In genomic region chr12:115752913-115753726, GRCh38 we compare ENCODE assay signal across 7 cellular contexts.
DNase-seq lines count a peak whose midpoint lies in the region; ATAC-seq and TF ChIP-seq lines count a peak whose summit lies in the region.

No MANE protein-coding gene starts in this region.

- no peaks in the 10 kb centered on the region for H3K79me2 ChIP-seq in neural cell (replicated peaks; ENCODE audit: insufficient read depth, low read length)

- TF ChIP-seq CTCF in RWPE2 (IDR thresholded peaks at IDR 0.05; ENCODE audit: poor library complexity, severe bottlenecking) (peak; percentile 90), neural cell (IDR thresholded peaks at IDR 0.05; ENCODE audit: poor library complexity, severe bottlenecking) (peak; percentile 90)

- TF ChIP-seq EP300 in neural cell (conservative IDR thresholded peaks at IDR 0.05; ENCODE audit: poor library complexity, severe bottlenecking) = no peak

- no peaks in the 10 kb centered on the region for H3F3A ChIP-seq in neural cell (ENCODE audit: insufficient read depth, low read length, poor library complexity, severe bottlenecking)

- peak; percentile 58 for DNase-seq in GM04504 (ENCODE audit: low read depth)
- peak; percentile 41 for DNase-seq in LHCN-M2 (ENCODE audit: low read depth)
- DNase-seq in RWPE2 (ENCODE audit: low spot score) = no peak
- DNase-seq in fibroblast of gingiva (ENCODE audit: low read depth) = peak; percentile 75
- DNase-seq in activated naive CD4-positive, alpha-beta T cell treated with Interleukin-2 at 50 U/mL for 16 hours = no peak

- no peak overlapping the region for H2AFZ ChIP-seq in neural cell (ENCODE audit: low read depth, low read length)

- H3K9me3 ChIP-seq in RWPE2 (ENCODE audit: severe bottlenecking) (no peaks in the 10 kb centered on the region), neural cell (ENCODE audit: low read length) (no peaks in the 10 kb centered on the region)

- no peaks in the 10 kb centered on the region for H3K9me2 ChIP-seq in neural cell (ENCODE audit: insufficient read depth, low read length)

- H4K20me1 ChIP-seq in neural cell (ENCODE audit: insufficient read depth) = no peaks in the 10 kb centered on the region

- peak; percentile 96 for TF ChIP-seq RAD21 in neural cell (conservative IDR thresholded peaks at IDR 0.05)

- H3K4me1 ChIP-seq in RWPE2 (ENCODE audit: insufficient read depth, poor library complexity, severe bottlenecking) = peaks cover 21% of the 10 kb centered on the region

- H3K4me3 ChIP-seq in RWPE2 (ENCODE audit: severe bottlenecking) = no peak overlapping the region
- H3K4me3 ChIP-seq in neural cell (ENCODE audit: low read length) = no peak overlapping the region

- H3K27me3 ChIP-seq in RWPE2 (ENCODE audit: insufficient read depth, poor library complexity, severe bottlenecking) (no peaks in the 10 kb centered on the region), neural cell (ENCODE audit: insufficient read depth, low read depth, low read length) (peaks cover 49% of the 10 kb centered on the region)

- H3K9ac ChIP-seq in neural cell (ENCODE audit: low read length) = no peak overlapping the region

- ATAC-seq in RWPE2 (ENCODE audit: low read depth) (peak; percentile 89), GM18502 (IDR thresholded peaks at IDR 0.05; ENCODE audit: poor library complexity, unreplicated experiment) (no peak)

- no peak overlapping the region for H3K4me2 ChIP-seq in neural cell (ENCODE audit: low read length)

- H3K36me3 ChIP-seq in RWPE2 (ENCODE audit: low read depth) (no peaks in the 10 kb centered on the region; the same call in 1 of the 2 replicates), neural cell (ENCODE audit: insufficient read depth, low read length) (no peaks in the 10 kb centered on the region)

- H3K27ac ChIP-seq in RWPE2 (ENCODE audit: poor library complexity, severe bottlenecking) = peak overlapping the region; percentile 96
- no peak overlapping the region for H3K27ac ChIP-seq in neural cell (ENCODE audit: low read length)

TF ChIP-seq in neural cell, 6 proteins besides CTCF, POLR2A, EP300 and RAD21:
- TF ChIP-seq, protein P1, sequence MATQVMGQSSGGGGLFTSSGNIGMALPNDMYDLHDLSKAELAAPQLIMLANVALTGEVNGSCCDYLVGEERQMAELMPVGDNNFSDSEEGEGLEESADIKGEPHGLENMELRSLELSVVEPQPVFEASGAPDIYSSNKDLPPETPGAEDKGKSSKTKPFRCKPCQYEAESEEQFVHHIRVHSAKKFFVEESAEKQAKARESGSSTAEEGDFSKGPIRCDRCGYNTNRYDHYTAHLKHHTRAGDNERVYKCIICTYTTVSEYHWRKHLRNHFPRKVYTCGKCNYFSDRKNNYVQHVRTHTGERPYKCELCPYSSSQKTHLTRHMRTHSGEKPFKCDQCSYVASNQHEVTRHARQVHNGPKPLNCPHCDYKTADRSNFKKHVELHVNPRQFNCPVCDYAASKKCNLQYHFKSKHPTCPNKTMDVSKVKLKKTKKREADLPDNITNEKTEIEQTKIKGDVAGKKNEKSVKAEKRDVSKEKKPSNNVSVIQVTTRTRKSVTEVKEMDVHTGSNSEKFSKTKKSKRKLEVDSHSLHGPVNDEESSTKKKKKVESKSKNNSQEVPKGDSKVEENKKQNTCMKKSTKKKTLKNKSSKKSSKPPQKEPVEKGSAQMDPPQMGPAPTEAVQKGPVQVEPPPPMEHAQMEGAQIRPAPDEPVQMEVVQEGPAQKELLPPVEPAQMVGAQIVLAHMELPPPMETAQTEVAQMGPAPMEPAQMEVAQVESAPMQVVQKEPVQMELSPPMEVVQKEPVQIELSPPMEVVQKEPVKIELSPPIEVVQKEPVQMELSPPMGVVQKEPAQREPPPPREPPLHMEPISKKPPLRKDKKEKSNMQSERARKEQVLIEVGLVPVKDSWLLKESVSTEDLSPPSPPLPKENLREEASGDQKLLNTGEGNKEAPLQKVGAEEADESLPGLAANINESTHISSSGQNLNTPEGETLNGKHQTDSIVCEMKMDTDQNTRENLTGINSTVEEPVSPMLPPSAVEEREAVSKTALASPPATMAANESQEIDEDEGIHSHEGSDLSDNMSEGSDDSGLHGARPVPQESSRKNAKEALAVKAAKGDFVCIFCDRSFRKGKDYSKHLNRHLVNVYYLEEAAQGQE (IDR thresholded peaks at IDR 0.05; ENCODE audit: borderline replicate concordance) = no peak
- TF ChIP-seq SMC3 (conservative IDR thresholded peaks at IDR 0.05; ENCODE audit: poor library complexity) (peak; percentile 98), POLR2AphosphoS5 (IDR thresholded peaks at IDR 0.05) (no peak), EZH2 (IDR thresholded peaks at IDR 0.05; ENCODE audit: borderline replicate concordance, insufficient read depth, low read length, poor library complexity, severe bottlenecking) (no peak)

Comparison
In these comparisons a context has a peak if more than half of its experiments do, and no peak if none do; other contexts are left out.
1. DNase-seq: peak in GM04504 (single experiment), LHCN-M2 (single experiment) and fibroblast of gingiva (single experiment); none in RWPE2 (single experiment) and activated naive CD4-positive, alpha-beta T cell treated with Interleukin-2 at 50 U/mL for 16 hours (single experiment).